ENCODE assay signal across 14 cellular contexts in genomic region chr7:135928136-135928535, GRCh38.
"Had no signal": no experiment of that assay in that cellular context is flagged by ENCODE, and none has a peak within 500 bp of the region (broad histone marks: within the 10 kb centered on the region; RNA-seq: fewer than 3 reads in every experiment).

No MANE protein-coding gene starts in this region.

- H3K4me3 Mint-ChIP-seq: naive thymus-derived CD8-positive, alpha-beta T cell had no signal

- H3K9me3 ChIP-seq: esophagus muscularis mucosa, gastrocnemius medialis had no signal

- DNase-seq: effector memory CD4-positive, alpha-beta T cell; gastrocnemius medialis; kidney; left colon; mesendoderm; naive thymus-derived CD8-positive, alpha-beta T cell; posterior cingulate gyrus; right cardiac atrium; small intestine; stimulated activated CD4-positive, alpha-beta T cell treated with anti-CD3 and anti-CD28 coated beads, Interleukin-12 subunit alpha, Interleukin-12 subunit beta, amount 100 ng/mL, for 4 hours; stimulated activated CD4-positive, alpha-beta T cell treated with anti-CD3 and anti-CD28 coated beads, Interleukin-2, amount 100 ng/mL, for 48 hours; stimulated activated naive CD4-positive, alpha-beta T cell treated with Interleukin-2 at 50 U/mL for 16 hours; trophoblast cell had no signal

- H3K9me3 Mint-ChIP-seq: naive thymus-derived CD8-positive, alpha-beta T cell had no signal

- H3K27me3 Mint-ChIP-seq: naive thymus-derived CD8-positive, alpha-beta T cell had no signal

- H3K4me3 ChIP-seq: esophagus muscularis mucosa, gastrocnemius medialis had no signal

- H3K27me3 ChIP-seq: esophagus muscularis mucosa, gastrocnemius medialis had no signal

- ATAC-seq: gastrocnemius medialis; left colon; naive thymus-derived CD8-positive, alpha-beta T cell; right cardiac atrium had no signal

- H3K27ac ChIP-seq: esophagus muscularis mucosa, gastrocnemius medialis had no signal
